23 cellular contexts compared by ENCODE assay signal in the genomic region with DNA sequence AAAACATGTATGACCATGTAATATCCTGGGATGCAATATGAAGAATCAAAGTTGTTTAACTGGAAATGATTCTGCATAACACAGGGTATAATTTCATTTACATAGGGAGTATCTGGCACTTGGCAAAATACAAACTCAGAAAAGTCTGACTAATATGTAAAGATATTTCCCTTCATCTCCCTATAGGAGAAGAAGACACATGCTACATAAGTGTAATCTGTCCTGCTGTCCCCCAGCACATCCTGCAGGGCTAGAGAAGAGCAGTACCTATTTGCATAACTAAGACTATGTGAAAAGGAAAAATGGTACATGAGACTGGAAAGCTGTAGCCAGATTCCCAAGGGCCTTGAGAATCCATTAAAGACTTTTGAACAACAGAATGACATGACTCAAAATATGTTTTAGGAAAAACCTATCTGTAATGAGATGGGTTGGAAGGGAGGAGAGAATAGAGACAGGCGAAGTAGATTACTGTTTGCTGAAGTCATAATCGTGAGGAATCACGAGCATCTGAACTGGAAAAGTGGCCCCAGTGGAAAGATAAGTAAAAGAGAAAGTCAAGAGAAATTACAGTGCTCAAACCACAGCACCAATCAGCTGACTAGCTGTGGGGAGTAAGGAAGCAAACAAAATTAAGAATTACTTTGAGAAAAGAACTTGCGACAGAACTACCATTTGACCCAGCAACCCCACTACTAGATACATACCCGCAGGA.
DNase-seq lines count a peak whose midpoint lies in the region; ATAC-seq, FAIRE-seq and TF ChIP-seq lines count a peak whose summit lies in the region.
"Had no signal": no experiment of that assay in that cellular context is flagged by ENCODE, and none has a peak within 500 bp of the region (broad histone marks: within the 10 kb centered on the region; RNA-seq: fewer than 3 reads in every experiment).

No MANE protein-coding gene starts in this region.

- BruUV-seq in HCT116 (replicated peaks; lab: Mats Ljungman, UMichigan) (no TSS peak), endothelial cell of umbilical vein (replicated peaks; lab: Mats Ljungman, UMichigan) (no TSS peak)

- RAD21 ChIA-PET in HCT116 (lab: Charles Lee; ENCODE audit: low non-redundant PET in 1 of 2, low total read pairs in 2 of 2, uncharacterized antibody in 2 of 2, unreplicated experiment in 2 of 2), result no interaction called here

- TF ChIP-seq CTCF in HCT116 (IDR thresholded peaks at IDR 0.05 in 2 of 3, conservative IDR thresholded peaks at IDR 0.05 in 1 of 3; ENCODE audit: borderline replicate concordance in 1 of 3, insufficient read depth in 1 of 3, low read depth in 2 of 3, low read length in 2 of 3) (no peak), RWPE2 (IDR thresholded peaks at IDR 0.05; ENCODE audit: poor library complexity, severe bottlenecking) (no peak), endothelial cell of umbilical vein (IDR thresholded peaks at IDR 0.05; ENCODE audit: extremely low read depth in 1 of 2, insufficient read depth in 1 of 2, low read depth in 1 of 2, low read length in 2 of 2) (no peak)

- peak; percentile 47 for FAIRE-seq in endothelial cell of umbilical vein (lab: Jason Lieb, UNC)

- H3K4me3 ChIP-seq in HCT116 (replicated peaks in 1 of 2; ENCODE audit: low read depth in 1 of 2, low read length in 2 of 2), result no peak overlapping the region
- H3K4me3 ChIP-seq in RWPE2 (ENCODE audit: severe bottlenecking), result no peak overlapping the region
- H3K4me3 ChIP-seq in endothelial cell of umbilical vein (replicated peaks in 1 of 3; ENCODE audit: insufficient read depth in 1 of 3, low read depth in 1 of 3, low read length in 3 of 3), result no peak overlapping the region
- H3K4me3 ChIP-seq: adrenal gland, left ventricle myocardium inferior, thyroid gland had no signal

- TF ChIP-seq RAD21 in HCT116 (IDR thresholded peaks at IDR 0.05; ENCODE audit: low read depth), result no peak

- TF ChIP-seq POLR2A in HCT116 (IDR thresholded peaks at IDR 0.05; ENCODE audit: borderline replicate concordance, extremely low read depth, insufficient read depth, insufficient read length) (no peak), endothelial cell of umbilical vein (IDR thresholded peaks at IDR 0.05; ENCODE audit: low read depth, low read length) (no peak)

- POLR2A ChIA-PET in HCT116 (lab: Charles Lee), result no interaction called here
- POLR2A ChIA-PET in endothelial cell of umbilical vein (lab: Charles Lee), result no interaction called here

- no peak overlapping the region; the same call in 1 of the 2 replicates for H3K27ac ChIP-seq in HCT116 (ENCODE audit: low read depth, low read length)
- peak overlapping the region; percentile 99 for H3K27ac ChIP-seq in RWPE2 (ENCODE audit: poor library complexity, severe bottlenecking)
- no peak overlapping the region for H3K27ac ChIP-seq in endothelial cell of umbilical vein (ENCODE audit: insufficient read depth, low read depth, low read length)
- H3K27ac ChIP-seq: adrenal gland, left ventricle myocardium inferior, thyroid gland had no signal

- intact Hi-C loops in HCT116 (cut with micrococcal nuclease), result no loop called here
- intact Hi-C loops in endothelial cell of umbilical vein (cut with micrococcal nuclease), result no loop called here

- H3K36me3 ChIP-seq in HCT116 (ENCODE audit: control insufficient read depth in 1 of 2, insufficient read depth in 2 of 2, low read length in 2 of 2) (peaks cover 0 to 6% of the 10 kb centered on the region in 2 experiments; a peak in 1 of 4 replicates), RWPE2 (ENCODE audit: low read depth) (no peaks in the 10 kb centered on the region), endothelial cell of umbilical vein (ENCODE audit: control insufficient read depth in 2 of 2, extremely low read depth in 1 of 2, insufficient read depth in 2 of 2, low read length in 2 of 2) (no peaks in the 10 kb centered on the region)
- H3K36me3 ChIP-seq: adrenal gland, left ventricle myocardium inferior, thyroid gland had no signal

- H3K9me2 ChIP-seq in HCT116 (ENCODE audit: insufficient read depth), result no peaks in the 10 kb centered on the region

- H3K4me1 ChIP-seq in HCT116 (ENCODE audit: control insufficient read depth in 1 of 2, insufficient read depth in 2 of 2, low read length in 2 of 2), result peaks cover 18 to 66% of the 10 kb centered on the region in 2 experiments; a peak in 3 of 4 replicates
- peaks cover 57% of the 10 kb centered on the region for H3K4me1 ChIP-seq in RWPE2 (ENCODE audit: insufficient read depth, poor library complexity, severe bottlenecking)
- peaks cover 17% of the 10 kb centered on the region for H3K4me1 ChIP-seq in endothelial cell of umbilical vein (ENCODE audit: control insufficient read depth, extremely low read depth, insufficient read depth, low read length)
- H3K4me1 ChIP-seq: adrenal gland, left ventricle myocardium inferior, thyroid gland had no signal

- CTCF ChIA-PET in HCT116 (lab: Charles Lee) (no interaction called here), endothelial cell of umbilical vein (lab: Charles Lee) (interaction anchor here (1.3 to 1.7 kb wide), 4 partner anchors 10 to 66 kb away, joined by 3 to 5 read pairs (median 4); no protein-coding TSS in a partner anchor)

- no peaks in the 10 kb centered on the region for H3K79me2 ChIP-seq in HCT116 (ENCODE audit: insufficient read depth, low read length)
- H3K79me2 ChIP-seq in endothelial cell of umbilical vein (ENCODE audit: control insufficient read depth, insufficient read depth, low read length), result no peaks in the 10 kb centered on the region

- H4K20me1 ChIP-seq in HCT116 (ENCODE audit: insufficient read depth) (no peaks in the 10 kb centered on the region), endothelial cell of umbilical vein (replicated peaks; ENCODE audit: control insufficient read depth, extremely low read depth, insufficient read depth, low read length) (no peaks in the 10 kb centered on the region)

- DNase-seq in HCT116 (ENCODE audit: low read depth, low spot score) (no peak), RWPE2 (ENCODE audit: low spot score) (no peak), endothelial cell of umbilical vein (ENCODE audit: low read depth, low spot score) (no peak), stromal cell of bone marrow (ENCODE audit: low read depth) (peak; percentile 81), KG1 (lab: John Stamatoyannopoulos, UW) (no peak), NCI-H1105 (lab: John Stamatoyannopoulos, UW) (no peak), germinal center (ENCODE audit: low spot score) (no peak)
- DNase-seq: activated CD4-positive, alpha-beta T cell treated with anti-CD3 and anti-CD28 coated beads, Interleukin-2, amount 10 ng/mL, durations not matched to agents 7 days and 5 days; activated naive CD4-positive, alpha-beta T cell; activated T-cell treated with anti-CD3 and anti-CD28 coated beads, Interleukin-2, amount 50 U/mL, for 48 hours; adrenal gland; CD8-positive, alpha-beta T cell; foreskin melanocyte; GDM1; H7; left ventricle myocardium inferior; naive thymus-derived CD4-positive, alpha-beta T cell; NCI-H1092; NCI-H1930; NCI-H748 treated with DMSO at 0.1 percent for 48 hours; stimulated activated CD4-positive, alpha-beta T cell treated with anti-CD3 and anti-CD28 coated beads, Interleukin-4, amount 100 ng/mL, for 24 hours; stimulated activated naive CD4-positive, alpha-beta T cell treated with Interleukin-2 at 50 U/mL for 16 hours; thyroid gland had no signal

- H3K4me2 ChIP-seq in HCT116 (ENCODE audit: low read length) (no peak overlapping the region), endothelial cell of umbilical vein (ENCODE audit: insufficient read depth, low read length) (no peak overlapping the region)

- H2AFZ ChIP-seq in HCT116 (ENCODE audit: low read depth, low read length, poor library complexity, severe bottlenecking) (peak overlapping the region; percentile 36), endothelial cell of umbilical vein (ENCODE audit: low read depth, low read length) (peak overlapping the region; percentile 53)

- H3K27me3 ChIP-seq in HCT116 (ENCODE audit: insufficient read depth, low read length) (no peaks in the 10 kb centered on the region), RWPE2 (ENCODE audit: insufficient read depth, poor library complexity, severe bottlenecking) (peaks cover 3% of the 10 kb centered on the region), endothelial cell of umbilical vein (ENCODE audit: control insufficient read depth in 2 of 2, insufficient read depth in 2 of 2, low read length in 2 of 2) (no peaks in the 10 kb centered on the region)
- H3K27me3 ChIP-seq: thyroid gland had no signal

- H3K9me3 ChIP-seq in HCT116 (ENCODE audit: control insufficient read depth in 1 of 2, insufficient read depth in 1 of 2, low read depth in 1 of 2, low read length in 2 of 2) (peaks cover 0 to 1% of the 10 kb centered on the region in 2 experiments; a peak in 1 of 4 replicates), RWPE2 (ENCODE audit: severe bottlenecking) (no peaks in the 10 kb centered on the region), endothelial cell of umbilical vein (replicated peaks; ENCODE audit: control insufficient read depth, insufficient read depth, low read length) (no peaks in the 10 kb centered on the region)
- H3K9me3 ChIP-seq: adrenal gland, left ventricle myocardium inferior, thyroid gland had no signal

- no peaks in the 10 kb centered on the region for H3K9me1 ChIP-seq in endothelial cell of umbilical vein (replicated peaks; ENCODE audit: control insufficient read depth, extremely low read depth, insufficient read depth, low read length)

- H3K9ac ChIP-seq in HCT116 (ENCODE audit: low read length) (no peak overlapping the region), endothelial cell of umbilical vein (replicated peaks; ENCODE audit: extremely low read depth, insufficient read depth, low read length) (no peak overlapping the region)

- ATAC-seq in HCT116 (peak; percentile 56; the same call in 1 of the 2 replicates), RWPE2 (ENCODE audit: low read depth) (peak; percentile 55)
- ATAC-seq: CD8-positive, alpha-beta T cell; naive thymus-derived CD4-positive, alpha-beta T cell had no signal

- dilution Hi-C loops in endothelial cell of umbilical vein (cut with MboI; ENCODE audit: extremely low pct_ligation_motif_present, low sequenced_read_pairs), result no loop called here

TF ChIP-seq in HCT116, 20 proteins besides CTCF, POLR2A, EP300 and RAD21 (continues in another document):
- TF ChIP-seq ELF1 (IDR thresholded peaks at IDR 0.05; ENCODE audit: borderline replicate concordance, low read depth) (no peak), ZFX (IDR thresholded peaks at IDR 0.05) (no peak), YY1 (IDR thresholded peaks at IDR 0.05; ENCODE audit: extremely low read depth, insufficient replicate concordance, low read depth, low read length) (no peak), SRF (IDR thresholded peaks at IDR 0.05; ENCODE audit: low read depth) (no peak), TCF7L2 (IDR thresholded peaks at IDR 0.05; ENCODE audit: borderline replicate concordance, extremely low read depth, insufficient read depth, insufficient read length) (no peak)

TF ChIP-seq in endothelial cell of umbilical vein, 7 proteins besides CTCF, POLR2A, EP300 and RAD21 (continues in another document):
- TF ChIP-seq, protein P1, sequence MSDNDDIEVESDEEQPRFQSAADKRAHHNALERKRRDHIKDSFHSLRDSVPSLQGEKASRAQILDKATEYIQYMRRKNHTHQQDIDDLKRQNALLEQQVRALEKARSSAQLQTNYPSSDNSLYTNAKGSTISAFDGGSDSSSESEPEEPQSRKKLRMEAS (IDR thresholded peaks at IDR 0.05; ENCODE audit: insufficient read depth, insufficient read length), result no peak
- TF ChIP-seq EZH2 (IDR thresholded peaks at IDR 0.05; ENCODE audit: borderline replicate concordance, low read depth, low read length, severe bottlenecking), result no peak
